7 cellular contexts compared by ENCODE assay signal in the genomic region with DNA sequence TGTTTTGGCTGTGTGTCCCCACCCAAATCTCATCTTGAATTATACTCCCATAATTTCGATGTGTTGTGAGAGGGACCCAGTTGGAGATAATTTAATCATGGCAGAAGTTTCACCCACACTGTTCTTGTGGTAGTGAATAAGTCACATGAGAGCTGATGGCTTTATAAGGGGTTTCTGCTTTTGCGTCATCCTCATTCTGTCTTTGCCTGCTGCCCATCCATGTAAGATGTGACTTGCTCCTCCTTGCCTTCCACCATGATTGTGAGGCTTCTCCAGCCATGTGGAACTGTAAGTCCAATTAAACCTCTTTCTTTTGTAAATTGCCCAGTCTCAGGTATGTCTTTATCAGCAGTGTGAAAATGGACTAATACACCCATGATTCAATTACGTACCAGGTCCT. TPM values are rescaled to one million over a fixed set of nuclear protein-coding genes. Genes with fewer than 3 reads are reported as not detected.
DNase-seq lines count a peak whose midpoint lies in the region; ATAC-seq and TF ChIP-seq lines count a peak whose summit lies in the region.
"Not testable (repeated sequence)": the region's sequence is repeated elsewhere in the genome, so short reads cannot be mapped to it uniquely, and the experiment has no call there.

No MANE protein-coding gene starts in this region.

- ATAC-seq in CD4-positive, alpha-beta T cell (ENCODE audit: poor library complexity); T-cell (replicated peaks in 1 of 4); central memory CD8-positive, alpha-beta T cell (replicated peaks; ENCODE audit: extremely low read depth, poor library complexity, severe bottlenecking); naive thymus-derived CD4-positive, alpha-beta T cell: not testable (repeated sequence)

- CTCF ChIA-PET in CD4-positive, alpha-beta T cell (lab: Charles Lee), result interaction anchor here (0.6 kb wide), 1 partner anchor 84 kb away, joined by 3 read pairs; no protein-coding TSS in a partner anchor
- CTCF ChIA-PET in T-cell (lab: Charles Lee), result interaction anchor here in 1 of 2 donors (1.0 kb wide), 1 partner anchor 14 kb away, joined by 3 read pairs; no protein-coding TSS in a partner anchor
- CTCF ChIA-PET in activated CD4-positive, alpha-beta memory T cell treated with anti-CD3 and anti-CD28 coated beads for 36 hours (lab: Charles Lee); naive thymus-derived CD4-positive, alpha-beta T cell (lab: Charles Lee): not testable (repeated sequence)

- not testable (repeated sequence) for H3K9me3 ChIP-seq in CD4-positive, alpha-beta T cell (ENCODE audit: control insufficient read depth, low read length); naive thymus-derived CD4-positive, alpha-beta T cell (ENCODE audit: control insufficient read depth in 2 of 3, low read length in 3 of 3)

- TF ChIP-seq CTCF in CD4-positive, alpha-beta T cell (IDR thresholded peaks at IDR 0.05), result not testable (repeated sequence)

- H3K36me3 Mint-ChIP-seq in CD4-positive, alpha-beta T cell (ENCODE audit: low read depth); T-cell; activated T-cell treated with anti-CD3 and anti-CD28 coated beads, Interleukin-2, amount 50 U/mL, for 24 hours (ENCODE audit: low read depth); activated naive CD8-positive, alpha-beta T cell; central memory CD8-positive, alpha-beta T cell (ENCODE audit: insufficient read depth): not testable (repeated sequence)
- peaks cover 18% of the 10 kb centered on the region for H3K36me3 Mint-ChIP-seq in activated CD4-positive, alpha-beta memory T cell treated with anti-CD3 and anti-CD28 coated beads for 36 hours
- peaks cover 0 to 59% (median 14%) of the 10 kb centered on the region in 5 donors for H3K36me3 Mint-ChIP-seq in naive thymus-derived CD4-positive, alpha-beta T cell

- intact Hi-C loops in CD4-positive, alpha-beta T cell (cut with DNase I, micrococcal nuclease), result not testable (repeated sequence)
- intact Hi-C loops in activated CD4-positive, alpha-beta memory T cell treated with anti-CD3 and anti-CD28 coated beads for 36 hours (cut with micrococcal nuclease), result loop anchor here (5.0 kb wide), 1 partner anchor 103 kb away; no protein-coding TSS in a partner anchor
- intact Hi-C loops in naive thymus-derived CD4-positive, alpha-beta T cell (cut with micrococcal nuclease), result loop anchor here in 1 of 2 donors (5.0 kb wide), 1 partner anchor 563 kb away; a partner anchor contains a TSS

- peaks cover 29 to 30% of the 10 kb centered on the region in 2 donors for H3K4me1 ChIP-seq in naive thymus-derived CD4-positive, alpha-beta T cell (ENCODE audit: control insufficient read depth in 2 of 2, insufficient read depth in 2 of 2, low read length in 2 of 2)

- not testable (repeated sequence) for H3K27me3 ChIP-seq in CD4-positive, alpha-beta T cell (ENCODE audit: control insufficient read depth, insufficient read depth, low read length); naive thymus-derived CD4-positive, alpha-beta T cell (ENCODE audit: control insufficient read depth in 2 of 2, insufficient read depth in 2 of 2, low read length in 2 of 2)

- peak overlapping the region; percentile 37 for H3K4me3 ChIP-seq in naive thymus-derived CD4-positive, alpha-beta T cell (ENCODE audit: low read length)

- not testable (repeated sequence) for DNase-seq in CD4-positive, alpha-beta T cell; T-cell; activated CD4-positive, alpha-beta memory T cell treated with anti-CD3 and anti-CD28 coated beads for 36 hours; activated T-cell treated with anti-CD3 and anti-CD28 coated beads, Interleukin-2, amount 50 U/mL, for 24 hours; central memory CD8-positive, alpha-beta T cell (ENCODE audit: low spot score in 2 of 2); naive thymus-derived CD4-positive, alpha-beta T cell

- H3K27ac Mint-ChIP-seq in CD4-positive, alpha-beta T cell, result peak overlapping the region; percentile 74
- H3K27ac Mint-ChIP-seq in T-cell, result peak overlapping the region; percentile 88 to 95
- peak overlapping the region; percentile 69 for H3K27ac Mint-ChIP-seq in activated CD4-positive, alpha-beta memory T cell treated with anti-CD3 and anti-CD28 coated beads for 36 hours
- H3K27ac Mint-ChIP-seq in activated T-cell treated with anti-CD3 and anti-CD28 coated beads, Interleukin-2, amount 50 U/mL, for 24 hours, result peak overlapping the region; percentile 86
- peak overlapping the region; percentile 90 for H3K27ac Mint-ChIP-seq in activated naive CD8-positive, alpha-beta T cell
- H3K27ac Mint-ChIP-seq in central memory CD8-positive, alpha-beta T cell (ENCODE audit: low read depth), result peak overlapping the region; percentile 89
- H3K27ac Mint-ChIP-seq in naive thymus-derived CD4-positive, alpha-beta T cell, result peak overlapping the region in 7 of 9 donors; percentile 40 to 93 (median 81)

- peaks cover 40% of the 10 kb centered on the region for H3K4me1 Mint-ChIP-seq in CD4-positive, alpha-beta T cell (ENCODE audit: low read depth)
- H3K4me1 Mint-ChIP-seq in T-cell, result peaks cover 40 to 44% (median 41%) of the 10 kb centered on the region in 3 donors
- H3K4me1 Mint-ChIP-seq in activated CD4-positive, alpha-beta memory T cell treated with anti-CD3 and anti-CD28 coated beads for 36 hours (ENCODE audit: low read depth), result peaks cover 26% of the 10 kb centered on the region
- peaks cover 43% of the 10 kb centered on the region for H3K4me1 Mint-ChIP-seq in activated T-cell treated with anti-CD3 and anti-CD28 coated beads, Interleukin-2, amount 50 U/mL, for 24 hours (ENCODE audit: low read depth)
- peaks cover 35% of the 10 kb centered on the region for H3K4me1 Mint-ChIP-seq in activated naive CD8-positive, alpha-beta T cell (ENCODE audit: low read depth)
- peaks cover 49% of the 10 kb centered on the region for H3K4me1 Mint-ChIP-seq in central memory CD8-positive, alpha-beta T cell
- H3K4me1 Mint-ChIP-seq in naive thymus-derived CD4-positive, alpha-beta T cell, result peaks cover 24 to 50% (median 41%) of the 10 kb centered on the region in 7 donors

- not testable (repeated sequence) for H3K27me3 Mint-ChIP-seq in CD4-positive, alpha-beta T cell; T-cell; activated CD4-positive, alpha-beta memory T cell treated with anti-CD3 and anti-CD28 coated beads for 36 hours; activated T-cell treated with anti-CD3 and anti-CD28 coated beads, Interleukin-2, amount 50 U/mL, for 24 hours; activated naive CD8-positive, alpha-beta T cell; central memory CD8-positive, alpha-beta T cell; naive thymus-derived CD4-positive, alpha-beta T cell

- H3K9me3 Mint-ChIP-seq in CD4-positive, alpha-beta T cell, result not testable (repeated sequence)
- peaks cover 5 to 17% (median 10%) of the 10 kb centered on the region in 3 donors for H3K9me3 Mint-ChIP-seq in T-cell
- peaks cover 34% of the 10 kb centered on the region for H3K9me3 Mint-ChIP-seq in activated CD4-positive, alpha-beta memory T cell treated with anti-CD3 and anti-CD28 coated beads for 36 hours
- peaks cover 29% of the 10 kb centered on the region for H3K9me3 Mint-ChIP-seq in activated T-cell treated with anti-CD3 and anti-CD28 coated beads, Interleukin-2, amount 50 U/mL, for 24 hours
- H3K9me3 Mint-ChIP-seq in activated naive CD8-positive, alpha-beta T cell (ENCODE audit: low read depth), result peaks cover 11% of the 10 kb centered on the region
- H3K9me3 Mint-ChIP-seq in central memory CD8-positive, alpha-beta T cell, result peaks cover 15% of the 10 kb centered on the region
- peaks cover 8 to 52% (median 20%) of the 10 kb centered on the region in 11 donors for H3K9me3 Mint-ChIP-seq in naive thymus-derived CD4-positive, alpha-beta T cell

- H3K4me3 Mint-ChIP-seq in CD4-positive, alpha-beta T cell, result peak overlapping the region; percentile 82
- peak overlapping the region in 1 of 3 donors; percentile 72 for H3K4me3 Mint-ChIP-seq in T-cell
- peak overlapping the region; percentile 51 for H3K4me3 Mint-ChIP-seq in activated CD4-positive, alpha-beta memory T cell treated with anti-CD3 and anti-CD28 coated beads for 36 hours
- H3K4me3 Mint-ChIP-seq in activated T-cell treated with anti-CD3 and anti-CD28 coated beads, Interleukin-2, amount 50 U/mL, for 24 hours, result not testable (repeated sequence)
- peak overlapping the region; percentile 76 for H3K4me3 Mint-ChIP-seq in activated naive CD8-positive, alpha-beta T cell
- H3K4me3 Mint-ChIP-seq in central memory CD8-positive, alpha-beta T cell, result peak overlapping the region; percentile 74
- H3K4me3 Mint-ChIP-seq in naive thymus-derived CD4-positive, alpha-beta T cell, result peak overlapping the region in 8 of 10 donors; percentile 74 to 87 (median 80)

- POLR2A ChIA-PET in CD4-positive, alpha-beta T cell (lab: Charles Lee), result interaction anchor here (1.0 to 1.5 kb wide), 5 partner anchors 19 to 445 kb away, joined by 3 to 8 read pairs (median 3); a partner anchor contains a TSS
- POLR2A ChIA-PET in T-cell (lab: Charles Lee); activated CD4-positive, alpha-beta memory T cell treated with anti-CD3 and anti-CD28 coated beads for 36 hours (lab: Charles Lee): not testable (repeated sequence)
- POLR2A ChIA-PET in naive thymus-derived CD4-positive, alpha-beta T cell (lab: Charles Lee), result interaction anchor here (1.0 to 1.6 kb wide), 3 partner anchors 11 to 63 kb away, joined by 3 to 6 read pairs (median 4); no protein-coding TSS in a partner anchor

- H3K36me3 ChIP-seq in naive thymus-derived CD4-positive, alpha-beta T cell (ENCODE audit: control insufficient read depth in 2 of 3, insufficient read depth in 3 of 3, low read length in 3 of 3), result not testable (repeated sequence)

- not testable (repeated sequence) for H3K27ac ChIP-seq in CD4-positive, alpha-beta T cell (ENCODE audit: low read depth, low read length); naive thymus-derived CD4-positive, alpha-beta T cell (ENCODE audit: low read depth, low read length)

RNA-seq across cellular contexts. Expression of a gene that starts 47.2 kb away (rescaled TPM):
- 1 to 10 TPM; 1.8 to 2.8 TPM for total RNA-seq in CD4-positive, alpha-beta T cell
- 10 to 100 TPM in 4 of 5 donors, 1 to 10 TPM in 1; 9.6 to 12.4 (median 10.3) TPM for total RNA-seq in T-cell
- total RNA-seq in activated CD4-positive, alpha-beta memory T cell treated with anti-CD3 and anti-CD28 coated beads for 36 hours, result 10 to 100 TPM; 19.2 to 20.4 TPM
- total RNA-seq in naive thymus-derived CD4-positive, alpha-beta T cell, result 10 to 100 TPM in 3 of 5 experiments, 1 to 10 TPM in 2; 3.3 to 31.6 (median 10.9) TPM
- 1 to 10 TPM; 6.8 to 7.8 TPM for polyA plus RNA-seq in naive thymus-derived CD4-positive, alpha-beta T cell
